25 cellular contexts compared by ENCODE assay signal in the genomic region with DNA sequence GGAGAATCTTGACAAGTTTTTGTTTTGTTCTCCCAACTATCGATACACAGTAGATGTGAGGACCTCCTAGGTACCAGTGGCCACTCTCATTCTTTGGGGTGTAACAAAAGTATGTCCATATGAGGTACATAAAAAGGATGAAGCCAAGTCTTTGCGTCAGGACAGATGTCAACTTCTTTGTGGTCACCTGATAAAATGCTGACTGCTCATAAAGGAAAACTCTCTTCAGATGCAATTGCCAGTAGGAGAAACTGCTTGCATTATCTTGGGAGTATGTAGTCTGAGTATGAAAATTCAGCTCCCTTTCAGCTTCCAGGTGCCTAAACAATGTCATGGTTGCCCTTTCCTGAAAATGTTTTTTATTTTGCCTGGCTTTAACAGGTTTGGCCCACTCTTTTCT.
"Had no signal": no experiment of that assay in that cellular context is flagged by ENCODE, and none has a peak within 500 bp of the region (broad histone marks: within the 10 kb centered on the region; RNA-seq: fewer than 3 reads in every experiment).

No MANE protein-coding gene starts in this region.

- FAIRE-seq: pancreas, small intestine had no signal

- H3K4me1 Mint-ChIP-seq: naive thymus-derived CD4-positive, alpha-beta T cell; stimulated activated effector memory CD8-positive, alpha-beta T cell treated with anti-CD3 and anti-CD28 coated beads, Interleukin-12 subunit alpha, Interleukin-12 subunit beta, amount 100 ng/mL, for 72 hours had no signal

- ATAC-seq: mucosa of descending colon; naive thymus-derived CD4-positive, alpha-beta T cell; natural killer cell treated with Interleukin-12 subunit alpha and Interleukin-12 subunit beta and Interleukin-15 and Interleukin-18, amount 100 ng/mL, for 72 hours; pancreas; right cardiac atrium; stimulated activated effector memory CD8-positive, alpha-beta T cell treated with anti-CD3 and anti-CD28 coated beads, Interleukin-12 subunit alpha, Interleukin-12 subunit beta, amount 100 ng/mL, for 72 hours had no signal

- H3K36me3 Mint-ChIP-seq: naive thymus-derived CD4-positive, alpha-beta T cell; natural killer cell treated with Interleukin-12 subunit alpha and Interleukin-12 subunit beta and Interleukin-15 and Interleukin-18, amount 100 ng/mL, for 72 hours; stimulated activated effector memory CD8-positive, alpha-beta T cell treated with anti-CD3 and anti-CD28 coated beads, Interleukin-12 subunit alpha, Interleukin-12 subunit beta, amount 100 ng/mL, for 72 hours had no signal

- H2AFZ ChIP-seq: hepatocyte had no signal

- H3K9me3 Mint-ChIP-seq: natural killer cell treated with Interleukin-12 subunit alpha and Interleukin-12 subunit beta and Interleukin-15 and Interleukin-18, amount 100 ng/mL, for 72 hours; stimulated activated effector memory CD8-positive, alpha-beta T cell treated with anti-CD3 and anti-CD28 coated beads, Interleukin-12 subunit alpha, Interleukin-12 subunit beta, amount 100 ng/mL, for 72 hours; stimulated activated naive CD8-positive, alpha-beta T cell treated with anti-CD3 and anti-CD28 coated beads, Interleukin-15, Interleukin-2, amounts not matched to agents 100 ng/mL and 50 ng/mL, for 24 hours had no signal

- H3K4me1 ChIP-seq: left ventricle myocardium inferior, pancreas, prostate gland, sigmoid colon, spleen, suprapubic skin, transverse colon, upper lobe of left lung, vagina had no signal

- H3K4me3 ChIP-seq: hepatocyte, left ventricle myocardium inferior, lung, mucosa of descending colon, pancreas, prostate gland, sigmoid colon, spleen, suprapubic skin, transverse colon, upper lobe of left lung, vagina had no signal

- H3K4me3 Mint-ChIP-seq: naive thymus-derived CD4-positive, alpha-beta T cell; natural killer cell treated with Interleukin-12 subunit alpha and Interleukin-12 subunit beta and Interleukin-15 and Interleukin-18, amount 100 ng/mL, for 72 hours; stimulated activated effector memory CD8-positive, alpha-beta T cell treated with anti-CD3 and anti-CD28 coated beads, Interleukin-12 subunit alpha, Interleukin-12 subunit beta, amount 100 ng/mL, for 72 hours; stimulated activated naive CD8-positive, alpha-beta T cell treated with anti-CD3 and anti-CD28 coated beads, Interleukin-15, Interleukin-2, amounts not matched to agents 100 ng/mL and 50 ng/mL, for 24 hours had no signal

- H3K9me3 ChIP-seq: left ventricle myocardium inferior, mucosa of descending colon, pancreas, prostate gland, sigmoid colon, spleen, suprapubic skin, transverse colon, upper lobe of left lung, vagina had no signal

- H3K36me3 ChIP-seq: left ventricle myocardium inferior, pancreas, prostate gland, sigmoid colon, spleen, suprapubic skin, transverse colon, upper lobe of left lung, vagina had no signal

- H3K27me3 Mint-ChIP-seq: stimulated activated naive CD8-positive, alpha-beta T cell treated with anti-CD3 and anti-CD28 coated beads, Interleukin-15, Interleukin-2, amounts not matched to agents 100 ng/mL and 50 ng/mL, for 24 hours had no signal

- H3K4me2 ChIP-seq: hepatocyte had no signal

- H3K27ac Mint-ChIP-seq: naive thymus-derived CD4-positive, alpha-beta T cell; natural killer cell treated with Interleukin-12 subunit alpha and Interleukin-12 subunit beta and Interleukin-15 and Interleukin-18, amount 100 ng/mL, for 72 hours; stimulated activated effector memory CD8-positive, alpha-beta T cell treated with anti-CD3 and anti-CD28 coated beads, Interleukin-12 subunit alpha, Interleukin-12 subunit beta, amount 100 ng/mL, for 72 hours; stimulated activated naive CD8-positive, alpha-beta T cell treated with anti-CD3 and anti-CD28 coated beads, Interleukin-15, Interleukin-2, amounts not matched to agents 100 ng/mL and 50 ng/mL, for 24 hours had no signal

- DNase-seq: islet precursor cell; left ventricle myocardium inferior; midbrain; mucosa of descending colon; naive thymus-derived CD4-positive, alpha-beta T cell; nucleus accumbens; pancreas; posterior cingulate gyrus; retina; right cardiac atrium; sigmoid colon; small intestine; spleen; stimulated activated CD4-positive, alpha-beta T cell treated with anti-CD3 and anti-CD28 coated beads, Interleukin-4, amount 100 ng/mL, for 24 hours; stimulated activated naive CD4-positive, alpha-beta T cell; transverse colon; upper lobe of left lung had no signal

- H3K27me3 ChIP-seq: hepatocyte, pancreas, sigmoid colon, spleen, suprapubic skin, transverse colon, upper lobe of left lung, vagina had no signal

- H3K27ac ChIP-seq: hepatocyte, left ventricle myocardium inferior, pancreas, prostate gland, sigmoid colon, spleen, suprapubic skin, transverse colon, upper lobe of left lung, vagina had no signal
